ENCODE assay signal across 18 cellular contexts in the genomic region with DNA sequence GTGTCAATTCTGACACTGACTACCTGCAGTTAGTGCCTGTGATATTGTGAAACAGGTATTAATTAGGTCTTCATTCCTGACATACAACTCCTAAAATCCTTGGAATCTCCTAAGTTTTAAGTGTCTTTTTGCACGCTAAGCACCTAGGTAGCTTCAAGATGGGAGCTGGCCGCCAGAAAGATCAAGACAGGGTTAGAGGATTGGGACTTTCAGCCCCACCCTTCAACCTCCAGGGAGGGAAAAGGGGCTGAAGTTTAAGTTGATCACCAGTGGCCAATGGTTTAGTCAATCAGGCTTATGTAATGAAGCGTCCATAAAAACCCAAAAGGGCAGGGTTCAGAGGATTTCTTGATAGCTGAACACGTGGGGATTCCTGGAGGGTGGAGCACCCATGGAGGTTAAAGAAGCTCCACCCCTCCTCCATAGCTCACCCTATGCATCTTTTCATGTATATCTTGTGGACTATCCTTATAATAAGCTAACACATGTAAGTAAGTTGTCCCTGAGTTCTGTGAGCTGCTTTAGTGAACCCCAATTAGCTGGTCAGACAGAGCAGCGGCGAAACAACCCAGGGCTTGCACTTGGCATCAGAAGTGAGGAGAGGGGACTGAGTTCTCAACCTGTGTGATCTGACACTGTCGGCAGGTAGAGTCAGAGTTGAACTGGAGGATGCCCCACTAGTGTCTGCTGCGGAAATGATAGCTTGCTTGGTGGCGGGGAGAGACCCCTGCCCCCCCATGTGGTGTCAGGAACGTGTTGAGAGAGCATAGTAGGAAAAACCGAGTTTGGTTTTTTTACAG. TPM values are rescaled to one million over a fixed set of nuclear protein-coding genes. Genes with fewer than 3 reads are reported as not detected.
A peak's percentile ranks its signal among the peaks of the same experiment; 100 is the strongest.
DNase-seq lines count a peak whose midpoint lies in the region; ATAC-seq, FAIRE-seq and TF ChIP-seq lines count a peak whose summit lies in the region.
"Had no signal": no experiment of that assay in that cellular context is flagged by ENCODE, and none has a peak within 500 bp of the region (broad histone marks: within the 10 kb centered on the region; RNA-seq: fewer than 3 reads in every experiment).

No MANE protein-coding gene starts in this region.

- no peak for ATAC-seq in DND-41 (ENCODE audit: insufficient read depth, low read depth)
- no peak for ATAC-seq in RWPE2 (ENCODE audit: low read depth)
- ATAC-seq: gastroesophageal sphincter had no signal

- no peak overlapping the region for H3K4me2 ChIP-seq in DND-41 (ENCODE audit: insufficient read depth, low read length)

- peaks cover 11% of the 10 kb centered on the region for H3K79me2 ChIP-seq in DND-41 (ENCODE audit: insufficient read depth, low read length)

- peaks cover 50 to 64% of the 10 kb centered on the region in 2 donors for H3K4me1 Mint-ChIP-seq in immature natural killer cell

- H2AFZ ChIP-seq in DND-41 (ENCODE audit: low read depth, low read length), result no peak overlapping the region

- no peak overlapping the region for H3K9ac ChIP-seq in DND-41 (ENCODE audit: low read depth, low read length)

- TF ChIP-seq CTCF in DND-41 (IDR thresholded peaks at IDR 0.05; ENCODE audit: borderline replicate concordance, extremely low read depth, low read length, poor library complexity, severe bottlenecking) (no peak), RWPE2 (IDR thresholded peaks at IDR 0.05; ENCODE audit: poor library complexity, severe bottlenecking) (no peak)

- H3K36me3 Mint-ChIP-seq in immature natural killer cell, result peaks cover 0 to 3% (median 0%) of the 10 kb centered on the region in 3 donors

- peak overlapping the region in 5 of 6 donors; percentile 2 to 54 (median 24) for H3K27ac Mint-ChIP-seq in immature natural killer cell

- peaks cover 0 to 6% (median 2%) of the 10 kb centered on the region in 3 donors for H3K27me3 Mint-ChIP-seq in immature natural killer cell (ENCODE audit: low read depth in 3 of 3)

- no peak for FAIRE-seq in small intestine (lab: Jason Lieb, UNC)

- H3K27me3 ChIP-seq in DND-41 (ENCODE audit: insufficient read depth, low read length, poor library complexity), result no peaks in the 10 kb centered on the region
- H3K27me3 ChIP-seq in RWPE2 (ENCODE audit: insufficient read depth, poor library complexity, severe bottlenecking), result no peaks in the 10 kb centered on the region
- no peaks in the 10 kb centered on the region for H3K27me3 ChIP-seq in small intestine (ENCODE audit: control insufficient read depth in 2 of 2, insufficient read depth in 2 of 2, low read length in 2 of 2)
- H3K27me3 ChIP-seq: gastroesophageal sphincter had no signal

- 33 to 70% (median 44%) methylated on average over 11 of the region's 11 CpGs for WGBS in small intestine, 3 donors

- peak overlapping the region; percentile 100 for H3K27ac ChIP-seq in DND-41 (ENCODE audit: low read length)
- H3K27ac ChIP-seq in RWPE2 (ENCODE audit: poor library complexity, severe bottlenecking), result no peak overlapping the region
- peak overlapping the region; percentile 65 to 66 for H3K27ac ChIP-seq in small intestine (ENCODE audit: low read depth in 1 of 2, low read length in 1 of 2)
- H3K27ac ChIP-seq: epithelial cell of prostate, gastroesophageal sphincter, HL-60 had no signal

- no peak overlapping the region for H3K4me3 ChIP-seq in DND-41 (ENCODE audit: low read depth in 1 of 2, low read length in 2 of 2)
- H3K4me3 ChIP-seq in RWPE2 (ENCODE audit: severe bottlenecking), result no peak overlapping the region
- no peak overlapping the region for H3K4me3 ChIP-seq in small intestine (ENCODE audit: low read depth in 1 of 2, low read length in 2 of 2)
- H3K4me3 ChIP-seq: gastroesophageal sphincter had no signal

- H4K20me1 ChIP-seq in DND-41 (ENCODE audit: insufficient read depth, low read length), result no peaks in the 10 kb centered on the region

- DNase-seq in DND-41 (no peak), RWPE2 (ENCODE audit: low spot score) (peak; percentile 30), immature natural killer cell (no peak), small intestine (peak; percentile 98), GM03348 (ENCODE audit: low spot score) (no peak), NCI-H82 treated with DMSO at 0.1 percent for 48 hours (lab: John Stamatoyannopoulos, UW; ENCODE audit: unreplicated experiment) (no peak), RPMI8226 (no peak)
- DNase-seq: activated naive CD4-positive, alpha-beta T cell; cortex of kidney; NCI-H1092; NCI-H2107; NCI-H524 treated with DMSO at 0.1 percent for 48 hours; substantia nigra; T-helper 1 cell had no signal

- H3K4me1 ChIP-seq in DND-41 (ENCODE audit: insufficient read depth, low read length) (peaks cover 96% of the 10 kb centered on the region), RWPE2 (ENCODE audit: insufficient read depth, poor library complexity, severe bottlenecking) (peaks cover 23% of the 10 kb centered on the region), small intestine (ENCODE audit: control insufficient read depth in 2 of 2, insufficient read depth in 1 of 2, low read depth in 1 of 2, low read length in 1 of 2) (peaks cover 20 to 29% of the 10 kb centered on the region in 2 donors)

- no peaks in the 10 kb centered on the region for H3K9me3 Mint-ChIP-seq in immature natural killer cell

- H3K9me3 ChIP-seq in DND-41 (ENCODE audit: insufficient read depth, low read length, severe bottlenecking) (no peaks in the 10 kb centered on the region), RWPE2 (ENCODE audit: severe bottlenecking) (no peaks in the 10 kb centered on the region), small intestine (ENCODE audit: control insufficient read depth, low read depth) (no peaks in the 10 kb centered on the region)
- H3K9me3 ChIP-seq: gastroesophageal sphincter had no signal

- peaks cover 6% of the 10 kb centered on the region; the same call in 1 of the 2 replicates for H3K36me3 ChIP-seq in DND-41 (ENCODE audit: insufficient read depth, low read length)
- no peaks in the 10 kb centered on the region for H3K36me3 ChIP-seq in RWPE2 (ENCODE audit: low read depth)
- no peaks in the 10 kb centered on the region for H3K36me3 ChIP-seq in small intestine (ENCODE audit: control insufficient read depth in 2 of 2, insufficient read depth in 2 of 2, low read length in 2 of 2)

- no peak overlapping the region for H3K4me3 Mint-ChIP-seq in immature natural killer cell
- H3K4me3 Mint-ChIP-seq: CD14-positive monocyte had no signal

RNA-seq across cellular contexts. Expression of gene SRP14, which starts 12.8 kb away (rescaled TPM):
- 1,000 to 10,000 TPM in 1 of 3 donors, 100 to 1,000 TPM in 2; 744 to 1,102 (median 786) TPM for polyA plus RNA-seq in immature natural killer cell
- 100 to 1,000 TPM; 282 to 329 (median 318) TPM for polyA plus RNA-seq in small intestine

RNA-seq across cellular contexts. Expression of gene BMF, which starts 56.9 kb away (rescaled TPM):
- under 1 TPM in 2 of 3 donors, not detected in 1; 0.38 to 0.80 TPM for polyA plus RNA-seq in immature natural killer cell
- polyA plus RNA-seq in small intestine, result 10 to 100 TPM in 2 of 3 donors, 1 to 10 TPM in 1; 4.4 to 19.2 (median 15.2) TPM

Comparison
In these comparisons a context has a peak if more than half of its experiments do, and no peak if none do; other contexts are left out.
1. DNase-seq: peak in RWPE2 (single experiment) and small intestine (single experiment); none in DND-41 (single experiment), immature natural killer cell (0 of 3), GM03348 (single experiment), NCI-H82 treated with DMSO at 0.1 percent for 48 hours (single experiment) and RPMI8226 (single experiment).